ENCODE assay signal across 8 cellular contexts in the genomic region with DNA sequence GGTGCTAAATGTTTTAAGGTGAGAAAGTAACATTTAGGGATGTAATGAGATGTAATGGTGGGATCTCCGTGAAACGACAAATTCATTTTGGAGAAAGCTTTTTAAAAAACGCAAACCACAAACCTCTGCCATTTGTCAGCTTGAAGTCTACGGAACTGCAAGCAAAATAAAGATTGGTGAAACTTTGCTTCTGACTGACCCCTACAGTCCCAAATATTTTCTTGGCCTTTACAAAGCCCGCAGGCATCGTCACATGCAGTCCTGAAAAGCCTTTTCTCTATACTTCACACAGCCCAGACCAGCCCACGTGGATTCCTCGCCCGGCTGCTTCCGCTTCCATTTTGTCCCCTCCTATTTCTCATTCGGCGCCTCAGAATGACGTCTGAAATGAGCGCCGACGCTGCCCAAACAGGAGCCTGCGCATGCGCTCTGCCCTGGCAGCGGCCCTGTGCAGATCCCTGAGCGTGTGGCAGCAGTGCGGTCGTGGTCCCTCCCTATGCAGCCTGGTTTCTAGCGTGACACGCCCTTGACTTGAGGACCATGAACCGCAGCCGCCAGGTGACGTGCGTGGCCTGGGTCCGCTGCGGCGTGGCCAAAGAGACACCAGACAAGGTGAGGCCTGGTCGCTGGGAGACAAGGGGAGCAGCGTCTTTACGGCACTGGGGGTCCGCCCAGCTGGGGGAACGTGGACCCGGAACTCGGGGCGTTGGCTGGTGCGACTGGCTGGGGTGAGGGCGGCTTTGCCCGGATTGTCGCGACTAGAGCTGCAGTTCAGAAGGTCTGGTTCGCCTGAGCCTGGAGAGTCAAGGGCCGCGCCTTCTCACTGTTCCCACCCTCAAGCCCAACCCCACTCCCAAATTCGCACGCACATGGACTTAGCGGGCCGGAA. TPM values are rescaled to one million over a fixed set of nuclear protein-coding genes. Genes with fewer than 3 reads are reported as not detected.
DNase-seq lines count a peak whose midpoint lies in the region; ATAC-seq, FAIRE-seq and TF ChIP-seq lines count a peak whose summit lies in the region.

TSS of gene PWP1 (plus strand) at position 440 of the 889 bp plus-strand sequence. CDS start at position 541, 101 bp downstream.

- TF ChIP-seq CTCF in keratinocyte (optimal IDR thresholded peaks at IDR 0.05 in 1 of 3, IDR thresholded peaks at IDR 0.05 in 1 of 3, conservative IDR thresholded peaks at IDR 0.05 in 1 of 3; ENCODE audit: extremely low read depth in 1 of 3, insufficient read depth in 2 of 3, low read length in 3 of 3) = no peak

- no peaks in the 10 kb centered on the region for H3K9me3 ChIP-seq in keratinocyte (ENCODE audit: control insufficient read depth, low read depth, low read length)

- peak; percentile 84 to 92 for DNase-seq in AML-193 (lab: John Stamatoyannopoulos, UW)
- DNase-seq in NCI-H460 (ENCODE audit: extremely low read depth, low read depth) = peak; percentile 95
- DNase-seq in activated CD4-positive, CD25-positive, alpha-beta regulatory T cell treated with anti-CD3 and anti-CD28 coated beads, Interleukin-2, amount 50 U/mL, for 72 hours = peak; percentile 94
- DNase-seq in cerebellar cortex (ENCODE audit: low spot score) = peak; percentile 95
- DNase-seq in keratinocyte (ENCODE audit: low read depth, low spot score) = peak; percentile 81
- DNase-seq in stimulated activated CD4-positive, alpha-beta T cell treated with anti-CD3 and anti-CD28 coated beads, Interleukin-12 subunit alpha, Interleukin-12 subunit beta, amount 100 ng/mL, for 48 hours (ENCODE audit: low read depth in 2 of 3, low spot score in 1 of 3) = peak; percentile 92 to 93 (median 93)

- dilution Hi-C loops in keratinocyte (cut with MboI; ENCODE audit: extremely low pct_ligation_motif_present, low sequenced_read_pairs) = no loop called here

- TF ChIP-seq POLR2A in GM19099 (IDR thresholded peaks at IDR 0.05; ENCODE audit: extremely low read depth, insufficient read length, low read depth) = peak; percentile 88

- H3K4me3 ChIP-seq in keratinocyte (ENCODE audit: control insufficient read depth in 2 of 3, extremely low read depth in 1 of 3, insufficient read depth in 2 of 3, low read depth in 1 of 3, low read length in 3 of 3) = peak within 1 kb of the TSS; percentile 82 to 98 (median 93)

- H3K27ac ChIP-seq in keratinocyte (ENCODE audit: control insufficient read depth, insufficient read depth, low read length) = peak within 1 kb of the TSS; percentile 88

- peak; percentile 74 for ATAC-seq in HG03378 (IDR thresholded peaks at IDR 0.05; ENCODE audit: unreplicated experiment)

- peak within 1 kb of the TSS; percentile 96 for H3K9ac ChIP-seq in keratinocyte (ENCODE audit: control insufficient read depth, extremely low read depth, insufficient read depth, low read length)

- no peak for FAIRE-seq in keratinocyte (lab: Jason Lieb, UNC)

- H4K20me1 ChIP-seq in keratinocyte (ENCODE audit: control insufficient read depth, extremely low read depth, insufficient read depth, low read length) = no peaks in the 10 kb centered on the region

- H3K4me2 ChIP-seq in keratinocyte (ENCODE audit: control insufficient read depth, extremely low read depth, insufficient read depth, low read depth, low read length) = peak within 1 kb of the TSS; percentile 96

- no peaks in the 10 kb centered on the region for H3K9me1 ChIP-seq in keratinocyte (ENCODE audit: control insufficient read depth, extremely low read depth, insufficient read depth, low read length)

- H3K36me3 ChIP-seq in keratinocyte (ENCODE audit: control insufficient read depth in 2 of 2, extremely low read depth in 1 of 2, insufficient read depth in 2 of 2, low read length in 2 of 2) = peaks cover 6 to 10% of the 10 kb centered on the region in 2 experiments

- H3K27me3 ChIP-seq in keratinocyte (ENCODE audit: control insufficient read depth, extremely low read depth, insufficient read depth, low read length) = no peaks in the 10 kb centered on the region

- peaks cover 35% of the 10 kb centered on the region for H3K79me2 ChIP-seq in keratinocyte (ENCODE audit: control insufficient read depth, insufficient read depth, low read length)

- H3K4me1 ChIP-seq in keratinocyte (ENCODE audit: control insufficient read depth, extremely low read depth, insufficient read depth, low read length) = peaks cover 13% of the 10 kb centered on the region

- H2AFZ ChIP-seq in keratinocyte (ENCODE audit: control insufficient read depth, low read length) = peak within 1 kb of the TSS; percentile 96

RNA-seq across cellular contexts. Expression of gene PWP1, which starts in this region (rescaled TPM):
- total RNA-seq in NCI-H460 (2014; rRNA removed; shearing (Covaris generic)) = 79.4 and 88.3 TPM in 2 replicates
- 94.1 and 201 TPM in 2 replicates for polyA plus RNA-seq in NCI-H460 (2014; cell fraction: nucleus; rRNA removed)
- 82.0 to 221 TPM (median 137 TPM) in 3 replicates for polyA plus RNA-seq in keratinocyte
- polyA plus RNA-seq in keratinocyte (2011; ENCODE audit: low read depth) = 74.3 TPM
- polyA plus RNA-seq in keratinocyte (2011; cell fraction: cytosol; rRNA removed) = 120 and 188 TPM in 2 replicates
- 161 and 231 TPM in 2 replicates for polyA plus RNA-seq in keratinocyte (2011; cell fraction: nucleus; rRNA removed)
- 41.5 and 79.6 TPM in 2 replicates for polyA plus RNA-seq in keratinocyte (2012; ENCODE audit: low replicate concordance)
- 14.5 to 67.1 TPM (median 42.0 TPM) in 3 replicates for polyA minus RNA-seq in keratinocyte
- 98.2 TPM for polyA minus RNA-seq in keratinocyte (2011; cell fraction: cytosol; rRNA and poly(A)+ RNA removed)
- 27.0 and 50.0 TPM in 2 replicates for polyA minus RNA-seq in keratinocyte (2011; cell fraction: nucleus; rRNA and poly(A)+ RNA removed)

Comparison
In these comparisons a context has a peak if more than half of its experiments do, and no peak if none do; other contexts are left out.
1. Peak in every context shown above with its lines: DNase-seq, ATAC-seq, H3K4me3 ChIP-seq and H3K27ac ChIP-seq.